ENCODE assay signal across 13 cellular contexts in genomic region chr16:11089504-11090124, GRCh38.
DNase-seq lines count a peak whose midpoint lies in the region; TF ChIP-seq lines count a peak whose summit lies in the region.
"Had no signal": no experiment of that assay in that cellular context is flagged by ENCODE, and none has a peak within 500 bp of the region (broad histone marks: within the 10 kb centered on the region; RNA-seq: fewer than 3 reads in every experiment).

No MANE protein-coding gene starts in this region.

- DNase-seq in DMS 273 (lab: John Stamatoyannopoulos, UW; ENCODE audit: unreplicated experiment) (peak; percentile 21), DMS 273 treated with DMSO at 0.1 percent for 48 hours (lab: John Stamatoyannopoulos, UW) (no peak), RKO (ENCODE audit: low spot score) (peak; percentile 4), fibroblast of pulmonary artery (ENCODE audit: low read depth) (peak; percentile 49), progenitor cell of endocrine pancreas (ENCODE audit: low spot score, unreplicated experiment) (no peak), NCI-H748 (lab: John Stamatoyannopoulos, UW; ENCODE audit: unreplicated experiment) (no peak), anterior cingulate cortex (lab: John Stamatoyannopoulos, UW) (no peak)
- no peak for DNase-seq in stimulated activated CD8-positive, alpha-beta memory T cell treated with anti-CD3 and anti-CD28 coated beads, Interleukin-4, amount 100 ng/mL, for 48 hours
- DNase-seq: DMS79 treated with DMSO at 0.1 percent for 48 hours; immature natural killer cell; NCI-H1436; nucleus accumbens; stimulated activated naive CD4-positive, alpha-beta T cell had no signal

- H3K27me3 Mint-ChIP-seq in progenitor cell of endocrine pancreas = no peaks in the 10 kb centered on the region

- TF ChIP-seq CTCF in fibroblast of pulmonary artery (IDR thresholded peaks at IDR 0.05; ENCODE audit: low read length, missing control alignments) (no peak), progenitor cell of endocrine pancreas (IDR thresholded peaks at IDR 0.05; ENCODE audit: unreplicated experiment) (no peak)

- peak overlapping the region; percentile 74 for H3K27ac Mint-ChIP-seq in progenitor cell of endocrine pancreas

- no peaks in the 10 kb centered on the region for H3K36me3 Mint-ChIP-seq in progenitor cell of endocrine pancreas (ENCODE audit: insufficient read depth)

- H3K4me3 Mint-ChIP-seq in progenitor cell of endocrine pancreas (ENCODE audit: low read depth) = no peak overlapping the region
- H3K4me3 Mint-ChIP-seq: immature natural killer cell had no signal

- H3K9me3 Mint-ChIP-seq in progenitor cell of endocrine pancreas (ENCODE audit: low read depth) = no peaks in the 10 kb centered on the region
- H3K9me3 Mint-ChIP-seq: immature natural killer cell had no signal

- H3K4me3 ChIP-seq in fibroblast of pulmonary artery (replicated peaks; ENCODE audit: low read depth, low read length) = no peak overlapping the region

- H3K4me1 Mint-ChIP-seq in progenitor cell of endocrine pancreas (ENCODE audit: low read depth) = no peaks in the 10 kb centered on the region

Comparison
In these comparisons a context has a peak if more than half of its experiments do, and no peak if none do; other contexts are left out.
1. DNase-seq: peak in DMS 273 (single experiment), RKO (single experiment) and fibroblast of pulmonary artery (single experiment); none in DMS 273 treated with DMSO at 0.1 percent for 48 hours (single experiment), progenitor cell of endocrine pancreas (single experiment), NCI-H748 (single experiment), anterior cingulate cortex (0 of 58) and stimulated activated CD8-positive, alpha-beta memory T cell treated with anti-CD3 and anti-CD28 coated beads, Interleukin-4, amount 100 ng/mL, for 48 hours (single experiment).